In genomic region chr7:132371948-132372347, GRCh38 we compare ENCODE assay signal across 31 cellular contexts.
"Had no signal": no experiment of that assay in that cellular context is flagged by ENCODE, and none has a peak within 500 bp of the region (broad histone marks: within the 10 kb centered on the region; RNA-seq: fewer than 3 reads in every experiment).

No MANE protein-coding gene starts in this region.

- H3K4me1 Mint-ChIP-seq: stimulated activated memory B cell treated with anti-CD40 and anti-IgM and Interleukin-4, amounts not matched to agents 10 μg/mL and 1 μg/mL and 100 μg/mL, for 72 hours had no signal

- ATAC-seq: naive thymus-derived CD8-positive, alpha-beta T cell; natural killer cell treated with Interleukin-12 subunit alpha and Interleukin-12 subunit beta and Interleukin-15 and Interleukin-18, amount 100 ng/mL, for 72 hours; psoas muscle; right cardiac atrium; sciatic nerve; stimulated activated memory B cell treated with anti-CD40 and anti-IgM and Interleukin-4, amounts not matched to agents 10 μg/mL and 1 μg/mL and 100 μg/mL, for 72 hours; stimulated activated naive CD8-positive, alpha-beta T cell treated with anti-CD3 and anti-CD28 coated beads, Interleukin-15, amount 100 ng/mL, for 72 hours had no signal

- H3K9me3 ChIP-seq: ovary, psoas muscle, spleen, suprapubic skin, testis, tibial artery, transverse colon, vagina had no signal

- H3K79me2 ChIP-seq: parathyroid adenoma had no signal

- H3K27ac ChIP-seq: neural progenitor cell, ovary, parathyroid adenoma, psoas muscle, skin epidermis, spleen, suprapubic skin, testis, tibial artery, transverse colon, vagina had no signal

- H3K36me3 ChIP-seq: neural progenitor cell, ovary, spleen, suprapubic skin, tibial artery, transverse colon, vagina had no signal

- H3K4me3 Mint-ChIP-seq: naive thymus-derived CD8-positive, alpha-beta T cell; natural killer cell treated with Interleukin-12 subunit alpha and Interleukin-12 subunit beta and Interleukin-15 and Interleukin-18, amount 100 ng/mL, for 72 hours; neural progenitor cell; stimulated activated memory B cell treated with anti-CD40 and anti-IgM and Interleukin-4, amounts not matched to agents 10 μg/mL and 1 μg/mL and 100 μg/mL, for 72 hours; stimulated activated naive CD8-positive, alpha-beta T cell treated with anti-CD3 and anti-CD28 coated beads, Interleukin-15, amount 100 ng/mL, for 72 hours; type B pancreatic cell had no signal

- H3K9ac ChIP-seq: neural progenitor cell, parathyroid adenoma had no signal

- H3K4me3 ChIP-seq: neural progenitor cell, ovary, psoas muscle, skin epidermis, smooth muscle cell, spleen, suprapubic skin, testis, tibial artery, transverse colon, vagina had no signal

- H3K36me3 Mint-ChIP-seq: naive thymus-derived CD8-positive, alpha-beta T cell; natural killer cell treated with Interleukin-12 subunit alpha and Interleukin-12 subunit beta and Interleukin-15 and Interleukin-18, amount 100 ng/mL, for 72 hours; neural progenitor cell; stimulated activated memory B cell treated with anti-CD40 and anti-IgM and Interleukin-4, amounts not matched to agents 10 μg/mL and 1 μg/mL and 100 μg/mL, for 72 hours; type B pancreatic cell had no signal

- H3K4me2 ChIP-seq: neural progenitor cell, smooth muscle cell had no signal

- H3K27me3 ChIP-seq: neural progenitor cell, ovary, testis, tibial artery, transverse colon, vagina had no signal

- H2AFZ ChIP-seq: neural progenitor cell, parathyroid adenoma had no signal

- FAIRE-seq: urothelium cell line had no signal

- H3K4me1 ChIP-seq: neural progenitor cell, parathyroid adenoma, psoas muscle had no signal

- H3K9me3 Mint-ChIP-seq: naive thymus-derived CD8-positive, alpha-beta T cell; natural killer cell treated with Interleukin-12 subunit alpha and Interleukin-12 subunit beta and Interleukin-15 and Interleukin-18, amount 100 ng/mL, for 72 hours; neural progenitor cell; stimulated activated memory B cell treated with anti-CD40 and anti-IgM and Interleukin-4, amounts not matched to agents 10 μg/mL and 1 μg/mL and 100 μg/mL, for 72 hours; stimulated activated naive CD8-positive, alpha-beta T cell treated with anti-CD3 and anti-CD28 coated beads, Interleukin-15, amount 100 ng/mL, for 72 hours; type B pancreatic cell had no signal

- DNase-seq: naive thymus-derived CD8-positive, alpha-beta T cell; occipital lobe; ovary; posterior cingulate gyrus; psoas muscle; right cardiac atrium; spleen; stimulated activated CD4-positive, alpha-beta T cell treated with anti-CD3 and anti-CD28 coated beads, Interleukin-12 subunit alpha, Interleukin-12 subunit beta, amount 100 ng/mL, for 4 hours; stimulated activated CD4-positive, alpha-beta T cell treated with anti-CD3 and anti-CD28 coated beads, Interleukin-1b, Interleukin-23, amount 100 ng/mL, for 48 hours; stimulated activated CD4-positive, alpha-beta T cell treated with anti-CD3 and anti-CD28 coated beads, Interleukin-4, amount 100 ng/mL, for 1 hour; stimulated activated CD4-positive, alpha-beta T cell treated with anti-CD3 and anti-CD28 coated beads, Interleukin-4, amount 100 ng/mL, for 4 hours; stimulated activated CD8-positive, alpha-beta memory T cell treated with anti-CD3 and anti-CD28 coated beads, Interleukin-4, amount 100 ng/mL, for 48 hours; stimulated activated naive CD4-positive, alpha-beta T cell; stimulated activated naive CD8-positive, alpha-beta T cell treated with anti-CD3 and anti-CD28 coated beads, Interleukin-15, amount 100 ng/mL, for 72 hours; stimulated activated naive CD8-positive, alpha-beta T cell treated with anti-CD3 and anti-CD28 coated beads, Interleukin-15, Interleukin-2, amounts not matched to agents 100 U/mL and 50 U/mL, for 24 hours; substantia nigra; testis; tibial artery; transverse colon had no signal

- H3K27ac Mint-ChIP-seq: naive thymus-derived CD8-positive, alpha-beta T cell; natural killer cell treated with Interleukin-12 subunit alpha and Interleukin-12 subunit beta and Interleukin-15 and Interleukin-18, amount 100 ng/mL, for 72 hours; neural progenitor cell; progenitor cell of endocrine pancreas; stimulated activated memory B cell treated with anti-CD40 and anti-IgM and Interleukin-4, amounts not matched to agents 10 μg/mL and 1 μg/mL and 100 μg/mL, for 72 hours; stimulated activated naive CD8-positive, alpha-beta T cell treated with anti-CD3 and anti-CD28 coated beads, Interleukin-15, amount 100 ng/mL, for 72 hours; type B pancreatic cell had no signal
